ENCODE assay signal across 1 cellular context in the genomic region with DNA sequence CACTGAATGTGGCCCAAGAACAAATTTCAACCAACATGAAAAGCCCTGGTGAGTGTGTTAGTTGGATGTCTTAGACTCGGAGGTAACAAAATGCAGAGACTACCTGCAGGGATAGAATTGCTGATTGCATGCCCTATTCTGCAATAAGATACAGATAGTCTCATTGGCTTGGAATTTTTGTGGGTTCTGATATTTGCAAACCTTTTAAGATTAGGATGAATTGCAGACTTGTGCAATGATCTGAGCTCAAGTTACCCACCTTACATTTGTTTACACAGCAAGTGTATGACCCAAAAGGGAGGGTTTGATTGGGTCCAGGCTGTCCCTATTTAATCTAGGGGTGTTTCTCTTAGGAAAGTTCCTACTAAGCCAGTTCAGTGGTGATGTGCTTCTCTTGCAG.
TF ChIP-seq lines count a peak whose summit lies in the region.

No MANE protein-coding gene starts in this region.

TF ChIP-seq in HEK293, 187 proteins besides CTCF, POLR2A, EP300 and RAD21 (continued from another document and continues in another):
- TF ChIP-seq, protein P1, sequence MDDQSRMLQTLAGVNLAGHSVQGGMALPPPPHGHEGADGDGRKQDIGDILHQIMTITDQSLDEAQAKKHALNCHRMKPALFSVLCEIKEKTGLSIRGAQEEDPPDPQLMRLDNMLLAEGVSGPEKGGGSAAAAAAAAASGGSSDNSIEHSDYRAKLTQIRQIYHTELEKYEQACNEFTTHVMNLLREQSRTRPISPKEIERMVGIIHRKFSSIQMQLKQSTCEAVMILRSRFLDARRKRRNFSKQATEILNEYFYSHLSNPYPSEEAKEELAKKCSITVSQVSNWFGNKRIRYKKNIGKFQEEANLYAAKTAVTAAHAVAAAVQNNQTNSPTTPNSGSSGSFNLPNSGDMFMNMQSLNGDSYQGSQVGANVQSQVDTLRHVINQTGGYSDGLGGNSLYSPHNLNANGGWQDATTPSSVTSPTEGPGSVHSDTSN (CRISPR knock-in tag; IDR thresholded peaks at IDR 0.05): no peak
- TF ChIP-seq SP3 (tag by site-specific recombination; IDR thresholded peaks at IDR 0.05) (peak; percentile 46), ZNF776 (tag by site-specific recombination; IDR thresholded peaks at IDR 0.05; ENCODE audit: borderline replicate concordance) (no peak), TCF7L2 (IDR thresholded peaks at IDR 0.05; ENCODE audit: borderline replicate concordance, low read depth, low read length) (no peak), ZNF610 (tag by site-specific recombination; IDR thresholded peaks at IDR 0.05; ENCODE audit: borderline replicate concordance) (no peak), ZNF560 (tag by site-specific recombination; IDR thresholded peaks at IDR 0.05; ENCODE audit: borderline replicate concordance) (no peak), ZNF24 (tag by site-specific recombination; IDR thresholded peaks at IDR 0.05) (0 out of 2 replicates have a peak, but pooled peaks have one; percentile 70), YY1 (tag by site-specific recombination; IDR thresholded peaks at IDR 0.05) (no peak), ZFP69B (tag by site-specific recombination; IDR thresholded peaks at IDR 0.05) (no peak), ZNF335 (tag by site-specific recombination; conservative IDR thresholded peaks at IDR 0.05) (0 out of 2 replicates have a peak, but pooled peaks have one; percentile 20), ZNF155 (tag by site-specific recombination; IDR thresholded peaks at IDR 0.05) (no peak), ZNF473 (tag by site-specific recombination; IDR thresholded peaks at IDR 0.05) (no peak), RBAK (tag by site-specific recombination; IDR thresholded peaks at IDR 0.05) (no peak), ZNF843 (tag by site-specific recombination; IDR thresholded peaks at IDR 0.05) (peak; percentile 72; the same call in 1 of the 2 replicates), ZNF548 (tag by site-specific recombination; IDR thresholded peaks at IDR 0.05) (no peak), ZNF549 (tag by site-specific recombination; IDR thresholded peaks at IDR 0.05) (no peak), ZNF19 (tag by site-specific recombination; IDR thresholded peaks at IDR 0.05; ENCODE audit: low read depth) (no peak), ZNF561 (tag by site-specific recombination; IDR thresholded peaks at IDR 0.05; ENCODE audit: borderline replicate concordance) (no peak), MYNN (tag by site-specific recombination; IDR thresholded peaks at IDR 0.05; ENCODE audit: borderline replicate concordance) (no peak), ZNF10 (tag by site-specific recombination; IDR thresholded peaks at IDR 0.05) (no peak), SETDB1 (IDR thresholded peaks at IDR 0.05; ENCODE audit: insufficient read length, low read length) (no peak)
- TF ChIP-seq, protein P2, sequence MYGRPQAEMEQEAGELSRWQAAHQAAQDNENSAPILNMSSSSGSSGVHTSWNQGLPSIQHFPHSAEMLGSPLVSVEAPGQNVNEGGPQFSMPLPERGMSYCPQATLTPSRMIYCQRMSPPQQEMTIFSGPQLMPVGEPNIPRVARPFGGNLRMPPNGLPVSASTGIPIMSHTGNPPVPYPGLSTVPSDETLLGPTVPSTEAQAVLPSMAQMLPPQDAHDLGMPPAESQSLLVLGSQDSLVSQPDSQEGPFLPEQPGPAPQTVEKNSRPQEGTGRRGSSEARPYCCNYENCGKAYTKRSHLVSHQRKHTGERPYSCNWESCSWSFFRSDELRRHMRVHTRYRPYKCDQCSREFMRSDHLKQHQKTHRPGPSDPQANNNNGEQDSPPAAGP (tag by site-specific recombination; IDR thresholded peaks at IDR 0.05): peak; percentile 58; the same call in 1 of the 2 replicates
- TF ChIP-seq, protein P3, sequence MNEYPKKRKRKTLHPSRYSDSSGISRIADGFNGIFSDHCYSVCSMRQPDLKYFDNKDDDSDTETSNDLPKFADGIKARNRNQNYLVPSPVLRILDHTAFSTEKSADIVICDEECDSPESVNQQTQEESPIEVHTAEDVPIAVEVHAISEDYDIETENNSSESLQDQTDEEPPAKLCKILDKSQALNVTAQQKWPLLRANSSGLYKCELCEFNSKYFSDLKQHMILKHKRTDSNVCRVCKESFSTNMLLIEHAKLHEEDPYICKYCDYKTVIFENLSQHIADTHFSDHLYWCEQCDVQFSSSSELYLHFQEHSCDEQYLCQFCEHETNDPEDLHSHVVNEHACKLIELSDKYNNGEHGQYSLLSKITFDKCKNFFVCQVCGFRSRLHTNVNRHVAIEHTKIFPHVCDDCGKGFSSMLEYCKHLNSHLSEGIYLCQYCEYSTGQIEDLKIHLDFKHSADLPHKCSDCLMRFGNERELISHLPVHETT (tag by site-specific recombination; IDR thresholded peaks at IDR 0.05): peak; percentile 25; the same call in 1 of the 2 replicates
- TF ChIP-seq, protein P4, sequence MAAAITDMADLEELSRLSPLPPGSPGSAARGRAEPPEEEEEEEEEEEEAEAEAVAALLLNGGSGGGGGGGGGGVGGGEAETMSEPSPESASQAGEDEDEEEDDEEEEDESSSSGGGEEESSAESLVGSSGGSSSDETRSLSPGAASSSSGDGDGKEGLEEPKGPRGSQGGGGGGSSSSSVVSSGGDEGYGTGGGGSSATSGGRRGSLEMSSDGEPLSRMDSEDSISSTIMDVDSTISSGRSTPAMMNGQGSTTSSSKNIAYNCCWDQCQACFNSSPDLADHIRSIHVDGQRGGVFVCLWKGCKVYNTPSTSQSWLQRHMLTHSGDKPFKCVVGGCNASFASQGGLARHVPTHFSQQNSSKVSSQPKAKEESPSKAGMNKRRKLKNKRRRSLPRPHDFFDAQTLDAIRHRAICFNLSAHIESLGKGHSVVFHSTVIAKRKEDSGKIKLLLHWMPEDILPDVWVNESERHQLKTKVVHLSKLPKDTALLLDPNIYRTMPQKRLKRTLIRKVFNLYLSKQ (tag by site-specific recombination; IDR thresholded peaks at IDR 0.05; ENCODE audit: borderline replicate concordance): no peak
- TF ChIP-seq, protein P5, sequence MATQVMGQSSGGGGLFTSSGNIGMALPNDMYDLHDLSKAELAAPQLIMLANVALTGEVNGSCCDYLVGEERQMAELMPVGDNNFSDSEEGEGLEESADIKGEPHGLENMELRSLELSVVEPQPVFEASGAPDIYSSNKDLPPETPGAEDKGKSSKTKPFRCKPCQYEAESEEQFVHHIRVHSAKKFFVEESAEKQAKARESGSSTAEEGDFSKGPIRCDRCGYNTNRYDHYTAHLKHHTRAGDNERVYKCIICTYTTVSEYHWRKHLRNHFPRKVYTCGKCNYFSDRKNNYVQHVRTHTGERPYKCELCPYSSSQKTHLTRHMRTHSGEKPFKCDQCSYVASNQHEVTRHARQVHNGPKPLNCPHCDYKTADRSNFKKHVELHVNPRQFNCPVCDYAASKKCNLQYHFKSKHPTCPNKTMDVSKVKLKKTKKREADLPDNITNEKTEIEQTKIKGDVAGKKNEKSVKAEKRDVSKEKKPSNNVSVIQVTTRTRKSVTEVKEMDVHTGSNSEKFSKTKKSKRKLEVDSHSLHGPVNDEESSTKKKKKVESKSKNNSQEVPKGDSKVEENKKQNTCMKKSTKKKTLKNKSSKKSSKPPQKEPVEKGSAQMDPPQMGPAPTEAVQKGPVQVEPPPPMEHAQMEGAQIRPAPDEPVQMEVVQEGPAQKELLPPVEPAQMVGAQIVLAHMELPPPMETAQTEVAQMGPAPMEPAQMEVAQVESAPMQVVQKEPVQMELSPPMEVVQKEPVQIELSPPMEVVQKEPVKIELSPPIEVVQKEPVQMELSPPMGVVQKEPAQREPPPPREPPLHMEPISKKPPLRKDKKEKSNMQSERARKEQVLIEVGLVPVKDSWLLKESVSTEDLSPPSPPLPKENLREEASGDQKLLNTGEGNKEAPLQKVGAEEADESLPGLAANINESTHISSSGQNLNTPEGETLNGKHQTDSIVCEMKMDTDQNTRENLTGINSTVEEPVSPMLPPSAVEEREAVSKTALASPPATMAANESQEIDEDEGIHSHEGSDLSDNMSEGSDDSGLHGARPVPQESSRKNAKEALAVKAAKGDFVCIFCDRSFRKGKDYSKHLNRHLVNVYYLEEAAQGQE (tag by site-specific recombination; IDR thresholded peaks at IDR 0.05): no peak
- TF ChIP-seq, protein P6, sequence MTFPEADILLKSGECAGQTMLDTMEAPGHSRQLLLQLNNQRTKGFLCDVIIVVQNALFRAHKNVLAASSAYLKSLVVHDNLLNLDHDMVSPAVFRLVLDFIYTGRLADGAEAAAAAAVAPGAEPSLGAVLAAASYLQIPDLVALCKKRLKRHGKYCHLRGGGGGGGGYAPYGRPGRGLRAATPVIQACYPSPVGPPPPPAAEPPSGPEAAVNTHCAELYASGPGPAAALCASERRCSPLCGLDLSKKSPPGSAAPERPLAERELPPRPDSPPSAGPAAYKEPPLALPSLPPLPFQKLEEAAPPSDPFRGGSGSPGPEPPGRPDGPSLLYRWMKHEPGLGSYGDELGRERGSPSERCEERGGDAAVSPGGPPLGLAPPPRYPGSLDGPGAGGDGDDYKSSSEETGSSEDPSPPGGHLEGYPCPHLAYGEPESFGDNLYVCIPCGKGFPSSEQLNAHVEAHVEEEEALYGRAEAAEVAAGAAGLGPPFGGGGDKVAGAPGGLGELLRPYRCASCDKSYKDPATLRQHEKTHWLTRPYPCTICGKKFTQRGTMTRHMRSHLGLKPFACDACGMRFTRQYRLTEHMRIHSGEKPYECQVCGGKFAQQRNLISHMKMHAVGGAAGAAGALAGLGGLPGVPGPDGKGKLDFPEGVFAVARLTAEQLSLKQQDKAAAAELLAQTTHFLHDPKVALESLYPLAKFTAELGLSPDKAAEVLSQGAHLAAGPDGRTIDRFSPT (tag by site-specific recombination; IDR thresholded peaks at IDR 0.05): peak; percentile 53; the same call in 1 of the 2 replicates
- TF ChIP-seq, protein P7, sequence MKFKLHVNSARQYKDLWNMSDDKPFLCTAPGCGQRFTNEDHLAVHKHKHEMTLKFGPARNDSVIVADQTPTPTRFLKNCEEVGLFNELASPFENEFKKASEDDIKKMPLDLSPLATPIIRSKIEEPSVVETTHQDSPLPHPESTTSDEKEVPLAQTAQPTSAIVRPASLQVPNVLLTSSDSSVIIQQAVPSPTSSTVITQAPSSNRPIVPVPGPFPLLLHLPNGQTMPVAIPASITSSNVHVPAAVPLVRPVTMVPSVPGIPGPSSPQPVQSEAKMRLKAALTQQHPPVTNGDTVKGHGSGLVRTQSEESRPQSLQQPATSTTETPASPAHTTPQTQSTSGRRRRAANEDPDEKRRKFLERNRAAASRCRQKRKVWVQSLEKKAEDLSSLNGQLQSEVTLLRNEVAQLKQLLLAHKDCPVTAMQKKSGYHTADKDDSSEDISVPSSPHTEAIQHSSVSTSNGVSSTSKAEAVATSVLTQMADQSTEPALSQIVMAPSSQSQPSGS (tag by site-specific recombination; IDR thresholded peaks at IDR 0.05; ENCODE audit: low read depth): no peak
- TF ChIP-seq, protein P8, sequence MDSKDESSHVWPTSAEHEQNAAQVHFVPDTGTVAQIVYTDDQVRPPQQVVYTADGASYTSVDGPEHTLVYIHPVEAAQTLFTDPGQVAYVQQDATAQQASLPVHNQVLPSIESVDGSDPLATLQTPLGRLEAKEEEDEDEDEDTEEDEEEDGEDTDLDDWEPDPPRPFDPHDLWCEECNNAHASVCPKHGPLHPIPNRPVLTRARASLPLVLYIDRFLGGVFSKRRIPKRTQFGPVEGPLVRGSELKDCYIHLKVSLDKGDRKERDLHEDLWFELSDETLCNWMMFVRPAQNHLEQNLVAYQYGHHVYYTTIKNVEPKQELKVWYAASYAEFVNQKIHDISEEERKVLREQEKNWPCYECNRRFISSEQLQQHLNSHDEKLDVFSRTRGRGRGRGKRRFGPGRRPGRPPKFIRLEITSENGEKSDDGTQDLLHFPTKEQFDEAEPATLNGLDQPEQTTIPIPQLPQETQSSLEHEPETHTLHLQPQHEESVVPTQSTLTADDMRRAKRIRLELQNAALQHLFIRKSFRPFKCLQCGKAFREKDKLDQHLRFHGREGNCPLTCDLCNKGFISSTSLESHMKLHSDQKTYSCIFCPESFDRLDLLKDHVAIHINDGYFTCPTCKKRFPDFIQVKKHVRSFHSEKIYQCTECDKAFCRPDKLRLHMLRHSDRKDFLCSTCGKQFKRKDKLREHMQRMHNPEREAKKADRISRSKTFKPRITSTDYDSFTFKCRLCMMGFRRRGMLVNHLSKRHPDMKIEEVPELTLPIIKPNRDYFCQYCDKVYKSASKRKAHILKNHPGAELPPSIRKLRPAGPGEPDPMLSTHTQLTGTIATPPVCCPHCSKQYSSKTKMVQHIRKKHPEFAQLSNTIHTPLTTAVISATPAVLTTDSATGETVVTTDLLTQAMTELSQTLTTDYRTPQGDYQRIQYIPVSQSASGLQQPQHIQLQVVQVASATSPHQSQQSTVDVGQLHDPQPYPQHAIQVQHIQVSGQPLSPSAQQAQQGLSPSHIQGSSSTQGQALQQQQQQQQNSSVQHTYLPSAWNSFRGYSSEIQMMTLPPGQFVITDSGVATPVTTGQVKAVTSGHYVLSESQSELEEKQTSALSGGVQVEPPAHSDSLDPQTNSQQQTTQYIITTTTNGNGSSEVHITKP (tag by site-specific recombination; IDR thresholded peaks at IDR 0.05): peak; percentile 71
- TF ChIP-seq, protein P9, sequence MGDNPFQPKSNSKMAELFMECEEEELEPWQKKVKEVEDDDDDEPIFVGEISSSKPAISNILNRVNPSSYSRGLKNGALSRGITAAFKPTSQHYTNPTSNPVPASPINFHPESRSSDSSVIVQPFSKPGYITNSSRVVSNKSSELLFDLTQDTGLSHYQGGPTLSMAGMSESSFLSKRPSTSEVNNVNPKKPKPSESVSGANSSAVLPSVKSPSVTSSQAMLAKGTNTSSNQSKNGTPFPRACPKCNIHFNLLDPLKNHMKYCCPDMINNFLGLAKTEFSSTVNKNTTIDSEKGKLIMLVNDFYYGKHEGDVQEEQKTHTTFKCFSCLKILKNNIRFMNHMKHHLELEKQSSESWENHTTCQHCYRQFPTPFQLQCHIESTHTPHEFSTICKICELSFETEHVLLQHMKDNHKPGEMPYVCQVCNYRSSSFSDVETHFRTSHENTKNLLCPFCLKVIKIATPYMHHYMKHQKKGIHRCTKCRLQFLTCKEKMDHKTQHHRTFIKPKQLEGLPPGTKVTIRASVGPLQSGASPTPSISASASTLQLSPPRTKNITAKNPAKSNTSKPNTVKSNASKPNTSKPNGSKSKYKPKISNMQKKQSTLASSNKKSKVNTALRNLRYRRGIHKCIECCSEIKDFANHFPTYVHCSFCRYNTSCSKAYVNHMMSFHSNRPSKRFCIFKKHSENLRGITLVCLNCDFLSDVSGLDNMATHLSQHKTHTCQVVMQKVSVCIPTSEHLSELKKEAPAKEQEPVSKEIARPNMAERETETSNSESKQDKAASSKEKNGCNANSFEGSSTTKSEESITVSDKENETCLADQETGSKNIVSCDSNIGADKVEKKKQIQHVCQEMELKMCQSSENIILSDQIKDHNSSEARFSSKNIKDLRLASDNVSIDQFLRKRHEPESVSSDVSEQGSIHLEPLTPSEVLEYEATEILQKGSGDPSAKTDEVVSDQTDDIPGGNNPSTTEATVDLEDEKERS (tag by site-specific recombination; IDR thresholded peaks at IDR 0.05): no peak
